Comparison of ENCODE assay signal across 12 cellular contexts in genomic region chr2:20185176-20186022, GRCh38. TPM values are rescaled to one million over a fixed set of nuclear protein-coding genes. Genes with fewer than 3 reads are reported as not detected.
DNase-seq lines count a peak whose midpoint lies in the region; TF ChIP-seq lines count a peak whose summit lies in the region.
"Had no signal": no experiment of that assay in that cellular context is flagged by ENCODE, and none has a peak within 500 bp of the region (broad histone marks: within the 10 kb centered on the region; RNA-seq: fewer than 3 reads in every experiment).

No MANE protein-coding gene starts in this region.

- H3K27ac Mint-ChIP-seq in Caco-2 (ENCODE audit: unreplicated experiment) (peak overlapping the region; percentile 83), nephron (peak overlapping the region in 2 of 3 experiments; percentile 68 to 90)
- H3K27ac Mint-ChIP-seq: CD4-positive, alpha-beta memory T cell; memory B cell had no signal

- CTCF ChIA-PET in Caco-2 (lab: Charles Lee) = interaction anchor here (0.6 kb wide), 1 partner anchor 40 kb away, joined by 3 read pairs; the partner anchor contains the start of gene SDC1

- H3K9me3 ChIP-seq in Caco-2 (no peaks in the 10 kb centered on the region), NT2/D1 (ENCODE audit: insufficient read depth, low read length) (no peaks in the 10 kb centered on the region), thyroid gland (no peaks in the 10 kb centered on the region)

- H3K4me3 ChIP-seq in Caco-2 (ENCODE audit: low read depth, low read length) (no peak overlapping the region), NT2/D1 (ENCODE audit: insufficient read length, low read depth) (no peak overlapping the region), thyroid gland (replicated peaks in 1 of 3) (no peak overlapping the region)

- TF ChIP-seq CTCF in Caco-2 (IDR thresholded peaks at IDR 0.05; ENCODE audit: insufficient read depth in 1 of 2, low read depth in 1 of 2, low read length in 1 of 2, severe bottlenecking in 1 of 2, unreplicated experiment in 1 of 2) (no peak), nephron (IDR thresholded peaks at IDR 0.05; ENCODE audit: unreplicated experiment in 3 of 3) (no peak), thyroid gland (IDR thresholded peaks at IDR 0.05) (no peak)

- DNase-seq in Caco-2 = no peak
- no peak for DNase-seq in NT2/D1 (ENCODE audit: low read depth, low spot score)
- peak; percentile 57 for DNase-seq in dermis blood vessel endothelial cell
- DNase-seq in T-helper 2 cell = no peak
- no peak for DNase-seq in NCI-H510A (lab: John Stamatoyannopoulos, UW)
- DNase-seq in DMS153 treated with DMSO at 0.1 percent for 48 hours (lab: John Stamatoyannopoulos, UW; ENCODE audit: unreplicated experiment) = no peak
- no peak for DNase-seq in thyroid gland
- DNase-seq: CD4-positive, alpha-beta memory T cell; NCI-H1105 treated with DMSO at 0.1 percent for 48 hours had no signal

- H3K4me1 ChIP-seq in Caco-2 (peaks cover 42% of the 10 kb centered on the region), NT2/D1 (ENCODE audit: insufficient read depth, insufficient read length) (peaks cover 41% of the 10 kb centered on the region), thyroid gland (peaks cover 20 to 45% of the 10 kb centered on the region in 2 donors)

- no peak for TF ChIP-seq POLR2A in thyroid gland (IDR thresholded peaks at IDR 0.05)

- no peaks in the 10 kb centered on the region for H3K9me3 Mint-ChIP-seq in Caco-2 (ENCODE audit: unreplicated experiment)
- H3K9me3 Mint-ChIP-seq in nephron = no peaks in the 10 kb centered on the region
- H3K9me3 Mint-ChIP-seq: CD4-positive, alpha-beta memory T cell; memory B cell had no signal

- no peaks in the 10 kb centered on the region for H3K27me3 ChIP-seq in Caco-2 (replicated peaks; ENCODE audit: control insufficient read depth, insufficient read depth, low read length)
- no peaks in the 10 kb centered on the region for H3K27me3 ChIP-seq in NT2/D1 (ENCODE audit: insufficient read depth, insufficient read length)
- H3K27me3 ChIP-seq in thyroid gland = no peaks in the 10 kb centered on the region

- POLR2A ChIA-PET in Caco-2 (lab: Charles Lee) = interaction anchor here (1.1 kb wide), 1 partner anchor 40 kb away, joined by 3 read pairs; no protein-coding TSS in a partner anchor

- 87 to 92% methylated on average over 16 to 17 of the region's 18 CpGs for WGBS in thyroid gland, 2 donors

- H3K27ac ChIP-seq in thyroid gland = no peak overlapping the region

- H3K36me3 Mint-ChIP-seq in Caco-2 (ENCODE audit: insufficient read depth, unreplicated experiment) = no peaks in the 10 kb centered on the region
- no peaks in the 10 kb centered on the region for H3K36me3 Mint-ChIP-seq in nephron (ENCODE audit: low read depth)
- H3K36me3 Mint-ChIP-seq: CD4-positive, alpha-beta memory T cell; memory B cell had no signal

- H3K9ac ChIP-seq in NT2/D1 (ENCODE audit: insufficient read length, low read depth) = peak overlapping the region; percentile 18

- H3K4me1 Mint-ChIP-seq in Caco-2 (ENCODE audit: low read depth, unreplicated experiment) (peaks cover 25% of the 10 kb centered on the region), nephron (peaks cover 34% of the 10 kb centered on the region)
- H3K4me1 Mint-ChIP-seq: CD4-positive, alpha-beta memory T cell; memory B cell had no signal

- no TSS peak for BruUV-seq in Caco-2 (replicated peaks; lab: Mats Ljungman, UMichigan)

- H3K4me3 Mint-ChIP-seq in Caco-2 (ENCODE audit: unreplicated experiment) (no peak overlapping the region), nephron (no peak overlapping the region)
- H3K4me3 Mint-ChIP-seq: CD4-positive, alpha-beta memory T cell; memory B cell had no signal

- intact Hi-C loops in Caco-2 (cut with micrococcal nuclease; ENCODE audit: unreplicated experiment) (loop anchor here (2.0 kb wide), 2 partner anchors 29 to 39 kb away; partner anchors contain the start of gene SDC1), thyroid gland (cut with DNase I) (no loop called here)

- no peaks in the 10 kb centered on the region for H3K27me3 Mint-ChIP-seq in Caco-2 (ENCODE audit: insufficient read depth, unreplicated experiment)
- H3K27me3 Mint-ChIP-seq in nephron (ENCODE audit: low read depth) = peaks cover 13% of the 10 kb centered on the region
- H3K27me3 Mint-ChIP-seq: CD4-positive, alpha-beta memory T cell had no signal

- no peaks in the 10 kb centered on the region for H3K36me3 ChIP-seq in Caco-2 (ENCODE audit: control insufficient read depth, insufficient read depth, low read length)
- H3K36me3 ChIP-seq in NT2/D1 (ENCODE audit: insufficient read depth, insufficient read length, low read length) = no peaks in the 10 kb centered on the region
- no peaks in the 10 kb centered on the region for H3K36me3 ChIP-seq in thyroid gland

RNA-seq across cellular contexts. Expression of gene SDC1, which starts 39.5 kb away (rescaled TPM):
- total RNA-seq in Caco-2 (2022) = 23.5 and 24.3 TPM in 2 replicates
- 1.4 and 1.7 TPM in 2 replicates for total RNA-seq in dermis blood vessel endothelial cell
- total RNA-seq in thyroid gland = 10 to 100 TPM; 21.9 to 28.0 (median 24.7) TPM
- total RNA-seq: T-helper 1 cell treated with Interleukin-12 subunit alpha and Interleukin-12 subunit beta and Interleukin-4 antibody, amounts not matched to agents 30 ng/mL and 1 ng/mL, for 36 hours had no signal
